Comparison of ENCODE assay signal across 1 cellular context in genomic region chr18:40234217-40234616, GRCh38.
TF ChIP-seq lines count a peak whose summit lies in the region.

No MANE protein-coding gene starts in this region.

TF ChIP-seq in GM23338, 12 proteins besides CTCF, POLR2A, EP300 and RAD21 (continued from another document):
- no peak for TF ChIP-seq ZNF462 (CRISPR knock-in tag; IDR thresholded peaks at IDR 0.05)
- no peak for TF ChIP-seq ETS1 (IDR thresholded peaks at IDR 0.05)
- TF ChIP-seq STAT1 (IDR thresholded peaks at IDR 0.05; ENCODE audit: unreplicated experiment) = no peak
- TF ChIP-seq EZH2 (IDR thresholded peaks at IDR 0.05; ENCODE audit: low read depth, unreplicated experiment) = no peak
- TF ChIP-seq EZH2phosphoT487 (IDR thresholded peaks at IDR 0.05; ENCODE audit: unreplicated experiment) = no peak
- no peak for TF ChIP-seq ZNF331 (CRISPR knock-in tag; IDR thresholded peaks at IDR 0.05; ENCODE audit: low read depth)
- TF ChIP-seq REST (IDR thresholded peaks at IDR 0.05; ENCODE audit: unreplicated experiment) = no peak
- no peak for TF ChIP-seq JUNB (IDR thresholded peaks at IDR 0.05; ENCODE audit: unreplicated experiment)
